ENCODE assay signal across 22 cellular contexts in genomic region chr2:8590940-8591339, GRCh38.
DNase-seq lines count a peak whose midpoint lies in the region; ATAC-seq, FAIRE-seq and TF ChIP-seq lines count a peak whose summit lies in the region.
"Had no signal": no experiment of that assay in that cellular context is flagged by ENCODE, and none has a peak within 500 bp of the region (broad histone marks: within the 10 kb centered on the region; RNA-seq: fewer than 3 reads in every experiment).

No MANE protein-coding gene starts in this region.

- no peak for ATAC-seq in pancreas
- ATAC-seq: activated T-helper 17 cell treated with anti-CD3 and anti-CD28 coated beads, Interleukin-2, amount 50 U/mL, for 72 hours; body of pancreas; GM23338; left lobe of liver; T-cell had no signal

- H3K4me1 ChIP-seq in pancreas, result no peaks in the 10 kb centered on the region
- H3K4me1 ChIP-seq: body of pancreas had no signal

- no peak for TF ChIP-seq CTCF in pancreas (IDR thresholded peaks at IDR 0.05)

- no peak for FAIRE-seq in pancreas (lab: Jason Lieb, UNC)

- H3K9me3 ChIP-seq in pancreas, result no peaks in the 10 kb centered on the region
- H3K9me3 ChIP-seq: body of pancreas, thoracic aorta had no signal

- intact Hi-C loops in pancreas (cut with DNase I), result no loop called here

- H3K27me3 ChIP-seq in pancreas, result no peaks in the 10 kb centered on the region
- H3K27me3 ChIP-seq: body of pancreas had no signal

- H3K4me3 ChIP-seq in pancreas, result no peak overlapping the region
- H3K4me3 ChIP-seq: body of pancreas, coronary artery, GM23338, thoracic aorta had no signal

- WGBS in pancreas, 2 donors, result 73 to 86% methylated on average over 6 of the region's 6 CpGs

- DNase-seq in COLO668 (lab: John Stamatoyannopoulos, UW; ENCODE audit: unreplicated experiment) (peak; percentile 41), H4 (ENCODE audit: low spot score) (peak; percentile 10), NCI-H345 treated with DMSO at 0.1 percent for 48 hours (lab: John Stamatoyannopoulos, UW; ENCODE audit: unreplicated experiment) (peak; percentile 14), SK-MEL-5 (ENCODE audit: low read depth, low spot score) (peak; percentile 30), pancreas (no peak), mesenteric fat pad (ENCODE audit: low spot score) (no peak)
- no peak for DNase-seq in activated CD4-positive, alpha-beta T cell treated with anti-CD3 and anti-CD28 coated beads for 48 hours
- DNase-seq: activated CD4-positive, alpha-beta T cell treated with anti-CD3 and anti-CD28 coated beads, Interleukin-2, amount 10 ng/mL, durations not matched to agents 24 days and 14 days; activated naive CD8-positive, alpha-beta T cell treated with anti-CD3 and anti-CD28 coated beads, Interleukin-2, amount 10 ng/mL, durations not matched to agents 7 days and 5 days; body of pancreas; CD4-positive, alpha-beta memory T cell; endodermal cell; KBM-7; nephron progenitor cell; stimulated activated CD4-positive, alpha-beta T cell treated with anti-CD3 and anti-CD28 coated beads, Interleukin-2, amount 100 ng/mL, for 24 hours; stimulated activated naive CD4-positive, alpha-beta T cell; T-cell had no signal

- no peak overlapping the region for H3K27ac ChIP-seq in pancreas
- H3K27ac ChIP-seq: body of pancreas, coronary artery, thoracic aorta had no signal

- H3K36me3 ChIP-seq in pancreas, result no peaks in the 10 kb centered on the region
- H3K36me3 ChIP-seq: thoracic aorta had no signal

- in situ Hi-C loops in SK-MEL-5 (cut with HindIII; ENCODE audit: low pct_unique_long_range_greater_than_20kb, low sequenced_read_pairs), result no loop called here

Comparison
In these comparisons a context has a peak if more than half of its experiments do, and no peak if none do; other contexts are left out.
1. DNase-seq: peak in COLO668 (single experiment), H4 (single experiment), NCI-H345 treated with DMSO at 0.1 percent for 48 hours (single experiment) and SK-MEL-5 (single experiment); none in pancreas (0 of 6), activated CD4-positive, alpha-beta T cell treated with anti-CD3 and anti-CD28 coated beads for 48 hours (single experiment) and mesenteric fat pad (single experiment).